3 cellular contexts compared by ENCODE assay signal in the genomic region with DNA sequence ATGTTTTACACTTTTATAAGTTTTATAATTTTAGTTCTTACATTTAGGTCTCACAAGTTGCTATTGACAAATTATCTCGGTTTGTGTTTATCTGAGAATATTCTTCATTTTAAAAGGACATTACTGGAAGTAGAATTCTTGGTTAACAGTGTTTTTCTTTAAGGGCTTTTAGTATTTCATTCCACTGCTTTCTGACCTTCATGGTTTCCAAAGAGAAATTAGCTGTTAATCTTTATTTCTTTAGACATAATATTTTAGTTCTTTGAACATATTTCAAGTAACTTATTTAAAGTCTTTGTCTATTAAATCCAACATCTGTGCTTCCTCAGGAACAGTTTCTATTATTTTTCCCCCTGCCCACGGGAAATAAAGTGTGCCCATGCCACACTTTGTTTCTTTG.
A peak's percentile ranks its signal among the peaks of the same experiment; 100 is the strongest.
TF ChIP-seq lines count a peak whose summit lies in the region.

No MANE protein-coding gene starts in this region.

TF ChIP-seq in HepG2, 621 proteins besides CTCF, POLR2A, EP300 and RAD21:
- TF ChIP-seq ZNF317 (CRISPR knock-in tag; IDR thresholded peaks at IDR 0.05) (peak; percentile 97), SIN3B (IDR thresholded peaks at IDR 0.05; ENCODE audit: low read length) (no peak), ASH2L (IDR thresholded peaks at IDR 0.05; ENCODE audit: insufficient read length, low read depth, low read length) (no peak)

TF ChIP-seq in WTC11, 78 proteins besides CTCF, POLR2A, EP300 and RAD21:
- TF ChIP-seq ZNF317 (CRISPR knock-in tag; IDR thresholded peaks at IDR 0.05; ENCODE audit: borderline replicate concordance, low read depth), result peak; percentile 77; the same call in 1 of the 2 replicates
- TF ChIP-seq, protein P1, sequence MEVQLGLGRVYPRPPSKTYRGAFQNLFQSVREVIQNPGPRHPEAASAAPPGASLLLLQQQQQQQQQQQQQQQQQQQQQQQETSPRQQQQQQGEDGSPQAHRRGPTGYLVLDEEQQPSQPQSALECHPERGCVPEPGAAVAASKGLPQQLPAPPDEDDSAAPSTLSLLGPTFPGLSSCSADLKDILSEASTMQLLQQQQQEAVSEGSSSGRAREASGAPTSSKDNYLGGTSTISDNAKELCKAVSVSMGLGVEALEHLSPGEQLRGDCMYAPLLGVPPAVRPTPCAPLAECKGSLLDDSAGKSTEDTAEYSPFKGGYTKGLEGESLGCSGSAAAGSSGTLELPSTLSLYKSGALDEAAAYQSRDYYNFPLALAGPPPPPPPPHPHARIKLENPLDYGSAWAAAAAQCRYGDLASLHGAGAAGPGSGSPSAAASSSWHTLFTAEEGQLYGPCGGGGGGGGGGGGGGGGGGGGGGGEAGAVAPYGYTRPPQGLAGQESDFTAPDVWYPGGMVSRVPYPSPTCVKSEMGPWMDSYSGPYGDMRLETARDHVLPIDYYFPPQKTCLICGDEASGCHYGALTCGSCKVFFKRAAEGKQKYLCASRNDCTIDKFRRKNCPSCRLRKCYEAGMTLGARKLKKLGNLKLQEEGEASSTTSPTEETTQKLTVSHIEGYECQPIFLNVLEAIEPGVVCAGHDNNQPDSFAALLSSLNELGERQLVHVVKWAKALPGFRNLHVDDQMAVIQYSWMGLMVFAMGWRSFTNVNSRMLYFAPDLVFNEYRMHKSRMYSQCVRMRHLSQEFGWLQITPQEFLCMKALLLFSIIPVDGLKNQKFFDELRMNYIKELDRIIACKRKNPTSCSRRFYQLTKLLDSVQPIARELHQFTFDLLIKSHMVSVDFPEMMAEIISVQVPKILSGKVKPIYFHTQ (CRISPR knock-in tag; IDR thresholded peaks at IDR 0.05), result no peak

TF ChIP-seq in GM12878, 131 proteins besides CTCF, POLR2A, EP300 and RAD21:
- TF ChIP-seq CBX5 (IDR thresholded peaks at IDR 0.05; ENCODE audit: low read depth) (0 out of 2 replicates have a peak, but pooled peaks have one; percentile 24), BACH1 (IDR thresholded peaks at IDR 0.05; ENCODE audit: borderline replicate concordance) (no peak), NR2F1 (conservative IDR thresholded peaks at IDR 0.05) (0 out of 2 replicates have a peak, but pooled peaks have one; percentile 18)
